Comparison of ENCODE assay signal across 15 cellular contexts in genomic region chr9:127890053-127890452, GRCh38. TPM values are rescaled to one million over a fixed set of nuclear protein-coding genes. Genes with fewer than 3 reads are reported as not detected.
DNase-seq lines count a peak whose midpoint lies in the region; ATAC-seq and TF ChIP-seq lines count a peak whose summit lies in the region.
"Had no signal": no experiment of that assay in that cellular context is flagged by ENCODE, and none has a peak within 500 bp of the region (broad histone marks: within the 10 kb centered on the region; RNA-seq: fewer than 3 reads in every experiment).

No MANE protein-coding gene starts in this region.

- peak overlapping the region; percentile 6 for H3K27ac Mint-ChIP-seq in activated naive CD8-positive, alpha-beta T cell treated with anti-CD3 and anti-CD28 coated beads, Interleukin-2, amount 10 ng/mL, durations not matched to agents 7 days and 5 days
- H3K27ac Mint-ChIP-seq in activated naive CD8-positive, alpha-beta T cell treated with anti-CD3 and anti-CD28 coated beads for 36 hours: no peak overlapping the region

- H3K36me3 Mint-ChIP-seq in activated naive CD8-positive, alpha-beta T cell treated with anti-CD3 and anti-CD28 coated beads, Interleukin-2, amount 10 ng/mL, durations not matched to agents 7 days and 5 days: peaks cover 43% of the 10 kb centered on the region
- H3K36me3 Mint-ChIP-seq in activated naive CD8-positive, alpha-beta T cell treated with anti-CD3 and anti-CD28 coated beads for 36 hours: peaks cover 48% of the 10 kb centered on the region

- peaks cover 39% of the 10 kb centered on the region for H3K79me1 ChIP-seq in mesenchymal stem cell (replicated peaks; ENCODE audit: low read length, poor library complexity, severe bottlenecking)

- no peak overlapping the region for H2AFZ ChIP-seq in mesenchymal stem cell (ENCODE audit: low read depth, low read length)

- H2AK5ac ChIP-seq in mesenchymal stem cell (ENCODE audit: low read length, severe bottlenecking): no peak overlapping the region

- H3K9ac ChIP-seq in mesenchymal stem cell (ENCODE audit: low read length): no peak overlapping the region

- H2BK120ac ChIP-seq in mesenchymal stem cell (ENCODE audit: low read depth, low read length): no peak overlapping the region

- CTCF ChIA-PET in RWPE1 (lab: Yijun Ruan, JAX): interaction anchor here (1.7 kb wide), 1 partner anchor 20 kb away, joined by 11 read pairs; no protein-coding TSS in a partner anchor

- no peak overlapping the region for H3K4me3 ChIP-seq in mesenchymal stem cell (ENCODE audit: insufficient read depth in 1 of 2, low read depth in 1 of 2, low read length in 2 of 2)
- H3K4me3 ChIP-seq: GM12878, HAP-1, K562 had no signal

- 98% methylated on average over 3 of the region's 3 CpGs for WGBS in mesenchymal stem cell

- H3K4ac ChIP-seq in mesenchymal stem cell (ENCODE audit: low read depth in 1 of 2, low read length in 2 of 2): no peak overlapping the region

- H3K9me3 Mint-ChIP-seq in activated naive CD8-positive, alpha-beta T cell treated with anti-CD3 and anti-CD28 coated beads, Interleukin-2, amount 10 ng/mL, durations not matched to agents 7 days and 5 days: peaks cover 10% of the 10 kb centered on the region
- H3K9me3 Mint-ChIP-seq in activated naive CD8-positive, alpha-beta T cell treated with anti-CD3 and anti-CD28 coated beads for 36 hours: peaks cover 3% of the 10 kb centered on the region

- TF ChIP-seq CTCF in RWPE1 (conservative IDR thresholded peaks at IDR 0.05; ENCODE audit: low read depth): no peak

- no peaks in the 10 kb centered on the region for H3K9me3 ChIP-seq in mesenchymal stem cell (ENCODE audit: control insufficient read depth, low read length)

- no peak overlapping the region for H3K18ac ChIP-seq in mesenchymal stem cell (ENCODE audit: low read depth in 1 of 2, low read length in 2 of 2)

- peak overlapping the region; percentile 3 for H3K27ac ChIP-seq in RWPE1
- no peak overlapping the region for H3K27ac ChIP-seq in mesenchymal stem cell (ENCODE audit: low read length, poor library complexity, severe bottlenecking)
- H3K27ac ChIP-seq: 22Rv1 had no signal

- H3K4me2 ChIP-seq in mesenchymal stem cell (ENCODE audit: low read length, poor library complexity, severe bottlenecking): no peak overlapping the region

- peaks cover 13% of the 10 kb centered on the region for H3K4me1 ChIP-seq in mesenchymal stem cell (ENCODE audit: control insufficient read depth, insufficient read depth, low read depth, low read length)
- H3K4me1 ChIP-seq: Caco-2, HAP-1 had no signal

- no peak overlapping the region for H4K8ac ChIP-seq in mesenchymal stem cell (ENCODE audit: low read length)

- no peak overlapping the region for H3K23ac ChIP-seq in mesenchymal stem cell (ENCODE audit: low read length in 2 of 2)

- H2BK5ac ChIP-seq in mesenchymal stem cell (ENCODE audit: low read depth, low read length, poor library complexity, severe bottlenecking): no peak overlapping the region

- no peak overlapping the region for H2BK15ac ChIP-seq in mesenchymal stem cell (ENCODE audit: low read depth, poor library complexity, severe bottlenecking)

- H4K91ac ChIP-seq in mesenchymal stem cell (ENCODE audit: low read length): no peak overlapping the region

- H3K14ac ChIP-seq in mesenchymal stem cell (ENCODE audit: low read length in 2 of 2): no peak overlapping the region

- no peak for DNase-seq in activated naive CD8-positive, alpha-beta T cell treated with anti-CD3 and anti-CD28 coated beads, Interleukin-2, amount 10 ng/mL, durations not matched to agents 7 days and 5 days
- no peak for DNase-seq in activated naive CD8-positive, alpha-beta T cell treated with anti-CD3 and anti-CD28 coated beads for 36 hours
- DNase-seq in RWPE1 (ENCODE audit: low spot score): no peak
- DNase-seq in kidney tubule cell (ENCODE audit: low spot score): peak; percentile 28
- DNase-seq in NCI-H128 (lab: John Stamatoyannopoulos, UW; ENCODE audit: unreplicated experiment): no peak
- no peak for DNase-seq in mesenchymal stem cell
- DNase-seq: Caco-2; CD8-positive, alpha-beta memory T cell; DMS53; GOT3 had no signal

- peaks cover 71 to 87% of the 10 kb centered on the region in 2 experiments for H3K36me3 ChIP-seq in mesenchymal stem cell (ENCODE audit: control insufficient read depth in 1 of 2, insufficient read depth in 2 of 2, low read depth in 1 of 2, low read length in 2 of 2)

- H3K27me3 Mint-ChIP-seq in activated naive CD8-positive, alpha-beta T cell treated with anti-CD3 and anti-CD28 coated beads, Interleukin-2, amount 10 ng/mL, durations not matched to agents 7 days and 5 days: no peaks in the 10 kb centered on the region
- H3K27me3 Mint-ChIP-seq in activated naive CD8-positive, alpha-beta T cell treated with anti-CD3 and anti-CD28 coated beads for 36 hours: no peaks in the 10 kb centered on the region

- H3K4me1 Mint-ChIP-seq in activated naive CD8-positive, alpha-beta T cell treated with anti-CD3 and anti-CD28 coated beads, Interleukin-2, amount 10 ng/mL, durations not matched to agents 7 days and 5 days: peaks cover 9% of the 10 kb centered on the region
- H3K4me1 Mint-ChIP-seq in activated naive CD8-positive, alpha-beta T cell treated with anti-CD3 and anti-CD28 coated beads for 36 hours: peaks cover 8% of the 10 kb centered on the region

- no peaks in the 10 kb centered on the region for H3K27me3 ChIP-seq in mesenchymal stem cell (ENCODE audit: control insufficient read depth in 1 of 2, insufficient read depth in 1 of 2, low read length in 2 of 2)

- POLR2A ChIA-PET in activated naive CD8-positive, alpha-beta T cell treated with anti-CD3 and anti-CD28 coated beads, Interleukin-2, amount 10 ng/mL, durations not matched to agents 7 days and 5 days (lab: Charles Lee): interaction anchor here (1.0 kb wide), 1 partner anchor 155 kb away, joined by 4 read pairs; the partner anchor contains the start of gene TOR2A
- POLR2A ChIA-PET in RWPE1 (lab: Yijun Ruan, JAX; ENCODE audit: low non-redundant PET): no interaction called here

- no peak overlapping the region for H3K4me3 Mint-ChIP-seq in activated naive CD8-positive, alpha-beta T cell treated with anti-CD3 and anti-CD28 coated beads, Interleukin-2, amount 10 ng/mL, durations not matched to agents 7 days and 5 days
- no peak overlapping the region for H3K4me3 Mint-ChIP-seq in activated naive CD8-positive, alpha-beta T cell treated with anti-CD3 and anti-CD28 coated beads for 36 hours
- H3K4me3 Mint-ChIP-seq: CD8-positive, alpha-beta memory T cell had no signal

- ATAC-seq in activated naive CD8-positive, alpha-beta T cell treated with anti-CD3 and anti-CD28 coated beads, Interleukin-2, amount 10 ng/mL, durations not matched to agents 7 days and 5 days (ENCODE audit: low read depth): no peak
- ATAC-seq in GM18498 (IDR thresholded peaks at IDR 0.05; ENCODE audit: unreplicated experiment): no peak
- ATAC-seq: GM12878, K562 had no signal

- H2BK12ac ChIP-seq in mesenchymal stem cell (ENCODE audit: low read length in 2 of 2): no peak overlapping the region

RNA-seq across cellular contexts. Expression of gene ST6GALNAC6, which starts 9.3 kb away (rescaled TPM):
- total RNA-seq in activated naive CD8-positive, alpha-beta T cell treated with anti-CD3 and anti-CD28 coated beads, Interleukin-2, amount 10 ng/mL, durations not matched to agents 7 days and 5 days: 100 to 1,000 TPM; 105 to 112 TPM
- total RNA-seq in activated naive CD8-positive, alpha-beta T cell treated with anti-CD3 and anti-CD28 coated beads for 36 hours: 10 to 100 TPM; 44.5 to 45.1 TPM
- 45.2 TPM for polyA plus RNA-seq in mesenchymal stem cell (2013, experiment 1 of 2)
- 45.9 TPM for polyA plus RNA-seq in mesenchymal stem cell (2013, experiment 2 of 2)

RNA-seq across cellular contexts. Expression of gene AK1, which starts 12.6 kb away (rescaled TPM):
- total RNA-seq in activated naive CD8-positive, alpha-beta T cell treated with anti-CD3 and anti-CD28 coated beads, Interleukin-2, amount 10 ng/mL, durations not matched to agents 7 days and 5 days: 10 to 100 TPM; 46.8 to 54.6 TPM
- total RNA-seq in activated naive CD8-positive, alpha-beta T cell treated with anti-CD3 and anti-CD28 coated beads for 36 hours: 10 to 100 TPM in 1 of 2 experiments, 1 to 10 TPM in 1; 9.9 to 11.7 TPM
- polyA plus RNA-seq in mesenchymal stem cell (2013, experiment 1 of 2): 127 TPM
- 132 TPM for polyA plus RNA-seq in mesenchymal stem cell (2013, experiment 2 of 2)

RNA-seq across cellular contexts. Expression of gene ST6GALNAC4, which starts 26.8 kb away (rescaled TPM):
- 10 to 100 TPM; 51.1 to 59.5 TPM for total RNA-seq in activated naive CD8-positive, alpha-beta T cell treated with anti-CD3 and anti-CD28 coated beads, Interleukin-2, amount 10 ng/mL, durations not matched to agents 7 days and 5 days
- 10 to 100 TPM; 45.3 to 51.2 TPM for total RNA-seq in activated naive CD8-positive, alpha-beta T cell treated with anti-CD3 and anti-CD28 coated beads for 36 hours
- polyA plus RNA-seq in mesenchymal stem cell (2013, experiment 1 of 2): 32.1 TPM
- 29.4 TPM for polyA plus RNA-seq in mesenchymal stem cell (2013, experiment 2 of 2)

RNA-seq across cellular contexts. Expression of gene ENG, which starts 35.6 kb away (rescaled TPM):
- 10 to 100 TPM; 19.7 to 20.1 TPM for total RNA-seq in activated naive CD8-positive, alpha-beta T cell treated with anti-CD3 and anti-CD28 coated beads, Interleukin-2, amount 10 ng/mL, durations not matched to agents 7 days and 5 days
- 10 to 100 TPM; 17.7 to 18.8 TPM for total RNA-seq in activated naive CD8-positive, alpha-beta T cell treated with anti-CD3 and anti-CD28 coated beads for 36 hours
- polyA plus RNA-seq in mesenchymal stem cell (2013, experiment 1 of 2): 287 TPM
- polyA plus RNA-seq in mesenchymal stem cell (2013, experiment 2 of 2): 284 TPM

RNA-seq across cellular contexts. Expression of gene PIP5KL1, which starts 40.5 kb away (rescaled TPM):
- 1 to 10 TPM; 1.5 to 1.9 TPM for total RNA-seq in activated naive CD8-positive, alpha-beta T cell treated with anti-CD3 and anti-CD28 coated beads, Interleukin-2, amount 10 ng/mL, durations not matched to agents 7 days and 5 days
- total RNA-seq in activated naive CD8-positive, alpha-beta T cell treated with anti-CD3 and anti-CD28 coated beads for 36 hours: 1 to 10 TPM; 2.3 to 3.2 TPM
- 2.0 TPM for polyA plus RNA-seq in mesenchymal stem cell (2013, experiment 1 of 2)
- 1.8 TPM for polyA plus RNA-seq in mesenchymal stem cell (2013, experiment 2 of 2)
